ENCODE assay signal across 8 cellular contexts in the genomic region with DNA sequence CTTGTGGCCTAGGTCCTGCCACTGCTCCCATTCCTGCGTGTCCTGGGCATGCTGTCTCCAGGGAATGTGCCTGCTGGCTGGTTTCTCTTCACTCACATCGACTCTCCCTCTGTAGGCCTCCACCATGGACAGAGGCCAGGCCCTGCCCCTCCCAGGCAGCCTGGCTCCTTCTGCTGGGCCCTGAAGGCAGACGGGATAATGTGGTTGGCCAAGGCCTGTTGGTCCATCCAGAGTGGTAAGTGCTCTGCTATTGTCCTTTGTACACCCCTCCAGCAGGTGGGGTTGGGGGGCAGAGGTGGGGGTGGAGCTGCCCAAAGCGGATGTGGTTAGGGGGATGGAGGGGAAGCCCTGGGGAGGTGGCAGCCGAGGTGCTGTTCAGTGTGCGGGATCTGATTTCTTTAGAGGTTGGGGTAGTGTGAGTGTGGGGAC. TPM values are rescaled to one million over a fixed set of nuclear protein-coding genes. Genes with fewer than 3 reads are reported as not detected.
DNase-seq lines count a peak whose midpoint lies in the region; ATAC-seq, FAIRE-seq and TF ChIP-seq lines count a peak whose summit lies in the region.

No MANE protein-coding gene starts in this region.

- no peak for TF ChIP-seq POLR2A in gastrocnemius medialis (IDR thresholded peaks at IDR 0.05)

- no peaks in the 10 kb centered on the region for H3K27me3 ChIP-seq in gastrocnemius medialis

- no peak for DNase-seq in GM12864 (ENCODE audit: low read depth)
- peak; percentile 87 for DNase-seq in OCI-LY7 (ENCODE audit: low spot score)
- DNase-seq in effector CD8-positive, alpha-beta T cell (lab: John Stamatoyannopoulos, UW): peak; percentile 55
- DNase-seq in gastrocnemius medialis: no peak
- no peak for DNase-seq in GDM1 (lab: John Stamatoyannopoulos, UW)
- no peak for DNase-seq in KBM-7
- DNase-seq in RCC 7860 (ENCODE audit: low spot score): no peak

- TF ChIP-seq CTCF in GM12864 (IDR thresholded peaks at IDR 0.05; ENCODE audit: low read depth, low read length, missing control alignments): peak; percentile 10
- TF ChIP-seq CTCF in OCI-LY7 (conservative IDR thresholded peaks at IDR 0.05; ENCODE audit: low read length): peak; percentile 72
- TF ChIP-seq CTCF in gastrocnemius medialis (IDR thresholded peaks at IDR 0.05 in 4 of 5, conservative IDR thresholded peaks at IDR 0.05 in 1 of 5): no peak

- H3K79me2 ChIP-seq in OCI-LY7 (ENCODE audit: insufficient read depth, low read depth, low read length): peaks cover 29% of the 10 kb centered on the region; the same call in 1 of the 2 replicates

- no peaks in the 10 kb centered on the region for H3K9me3 ChIP-seq in OCI-LY7 (ENCODE audit: low read length)
- no peaks in the 10 kb centered on the region for H3K9me3 ChIP-seq in gastrocnemius medialis

- H4K20me1 ChIP-seq in OCI-LY7 (ENCODE audit: insufficient read depth, low read length): no peaks in the 10 kb centered on the region

- ATAC-seq in gastrocnemius medialis: no peak
- ATAC-seq in GM19455 (IDR thresholded peaks at IDR 0.05; ENCODE audit: unreplicated experiment): no peak

- no peaks in the 10 kb centered on the region for H3K9me2 ChIP-seq in OCI-LY7 (ENCODE audit: insufficient read depth, low read length)

- H3K27ac ChIP-seq in OCI-LY7 (ENCODE audit: low read depth, low read length, poor library complexity, severe bottlenecking): peak overlapping the region; percentile 69
- peak overlapping the region; percentile 90 to 98 (median 94) for H3K27ac ChIP-seq in gastrocnemius medialis

- no TSS peak for BruUV-seq in OCI-LY7 (replicated peaks; lab: Mats Ljungman, UMichigan)

- FAIRE-seq in RCC 7860 (lab: Jason Lieb, UNC): no peak

- peak overlapping the region; percentile 13; the same call in 1 of the 2 replicates for H2AFZ ChIP-seq in OCI-LY7 (ENCODE audit: low read length)

- POLR2A ChIA-PET in OCI-LY7 (lab: Charles Lee): interaction anchor here (0.9 to 1.4 kb wide), 2 partner anchors 9 to 11 kb away, joined by 3 to 4 read pairs; no protein-coding TSS in a partner anchor

- peak overlapping the region; percentile 84 for H3K4me2 ChIP-seq in OCI-LY7 (ENCODE audit: low read length)

- no peak overlapping the region; the same call in 1 of the 2 replicates for H3K4me3 ChIP-seq in GM12864 (ENCODE audit: low read depth, low read length)
- H3K4me3 ChIP-seq in OCI-LY7 (ENCODE audit: low read depth, low read length, poor library complexity, severe bottlenecking): peak overlapping the region; percentile 64
- H3K4me3 ChIP-seq in gastrocnemius medialis: no peak overlapping the region

- intact Hi-C loops in OCI-LY7 (cut with micrococcal nuclease; ENCODE audit: unreplicated experiment) (loop anchor here (1.0 kb wide), 1 partner anchor 42 kb away; no protein-coding TSS in a partner anchor), gastrocnemius medialis (cut with DNase I; ENCODE audit: low total_unique reads) (loop anchor here (5.0 kb wide), 1 partner anchor 1006 kb away; no protein-coding TSS in a partner anchor)

- CTCF ChIA-PET in OCI-LY7 (lab: Charles Lee; ENCODE audit: unreplicated experiment): interaction anchor here (0.6 kb wide), 1 partner anchor 11 kb away, joined by 3 read pairs; no protein-coding TSS in a partner anchor

- H3K36me3 ChIP-seq in OCI-LY7 (ENCODE audit: insufficient read depth, low read length): peaks cover 26% of the 10 kb centered on the region; the same call in 1 of the 2 replicates
- H3K36me3 ChIP-seq in gastrocnemius medialis: no peaks in the 10 kb centered on the region

- in situ Hi-C loops in gastrocnemius medialis (cut with MboI; ENCODE audit: low sequenced_read_pairs in 4 of 4) (no loop called here), KBM-7 (cut with MboI; ENCODE audit: low pct_unique_long_range_greater_than_20kb, low sequenced_read_pairs) (no loop called here)

- peaks cover 62% of the 10 kb centered on the region for H3K4me1 ChIP-seq in OCI-LY7 (ENCODE audit: insufficient read depth, low read length, poor library complexity, severe bottlenecking)
- peaks cover 46 to 51% of the 10 kb centered on the region in 2 donors for H3K4me1 ChIP-seq in gastrocnemius medialis

RNA-seq across cellular contexts. Expression of a gene that starts 9.5 kb away (rescaled TPM):
- 25.3 and 29.3 TPM in 2 replicates for total RNA-seq in OCI-LY7 (2014; rRNA removed; shearing (Covaris generic))
- total RNA-seq in OCI-LY7 (2022) (28.1 and 29.0 TPM in 2 replicates), gastrocnemius medialis (100 to 1,000 TPM in 2 of 4 donors, 10 to 100 TPM in 2; 36.3 to 248 (median 90.1) TPM)

RNA-seq across cellular contexts. Expression of a gene that starts 28.1 kb away (rescaled TPM):
- 53.9 and 65.5 TPM in 2 replicates for total RNA-seq in OCI-LY7 (2014; rRNA removed; shearing (Covaris generic))
- total RNA-seq in OCI-LY7 (2022): 30.7 and 38.0 TPM in 2 replicates
- 10 to 100 TPM; 23.3 to 49.4 (median 37.3) TPM for total RNA-seq in gastrocnemius medialis

RNA-seq across cellular contexts. Expression of a gene that starts 35.0 kb away (rescaled TPM):
- total RNA-seq in OCI-LY7 (2014; rRNA removed; shearing (Covaris generic)): 0.41 and 0.66 TPM in 2 replicates
- total RNA-seq in OCI-LY7 (2022) (0.89 and 1.3 TPM in 2 replicates), gastrocnemius medialis (10 to 100 TPM in 2 of 4 donors, 1 to 10 TPM in 2; 9.3 to 14.9 (median 11.8) TPM)

RNA-seq across cellular contexts. Expression of a gene that starts 37.8 kb away (rescaled TPM):
- not detected in 2 replicates for total RNA-seq in OCI-LY7 (2014; rRNA removed; shearing (Covaris generic))
- total RNA-seq in OCI-LY7 (2022) (not detected in 2 replicates), gastrocnemius medialis (not detected)

Comparison
In these comparisons a context has a peak if more than half of its experiments do, and no peak if none do; other contexts are left out.
1. DNase-seq: peak in OCI-LY7 (single experiment) and effector CD8-positive, alpha-beta T cell (single experiment); none in GM12864 (single experiment), gastrocnemius medialis (0 of 2), GDM1 (single experiment), KBM-7 (single experiment) and RCC 7860 (single experiment).
2. CTCF ChIP-seq: peak in GM12864 (single experiment) and OCI-LY7 (single experiment); none in gastrocnemius medialis (0 of 5).
3. RNA of a gene that starts 35.0 kb away (total RNA-seq): 9.3 to 14.9 TPM in gastrocnemius medialis; 0.41 to 1.3 TPM in OCI-LY7; every median in the first group is over 4 times any median in the second.